In genomic region chr19:17149393-17150135, GRCh38 we compare ENCODE assay signal across 31 cellular contexts.
DNase-seq lines count a peak whose midpoint lies in the region; ATAC-seq and TF ChIP-seq lines count a peak whose summit lies in the region.
"Had no signal": no experiment of that assay in that cellular context is flagged by ENCODE, and none has a peak within 500 bp of the region (broad histone marks: within the 10 kb centered on the region; RNA-seq: fewer than 3 reads in every experiment).

No MANE protein-coding gene starts in this region.

- H3K4me3 Mint-ChIP-seq in activated T-cell treated with anti-CD3 and anti-CD28 coated beads, Interleukin-2, amount 50 U/mL, for 24 hours = no peak overlapping the region
- H3K4me3 Mint-ChIP-seq: activated T-helper 17 cell treated with anti-CD3 and anti-CD28 coated beads, Interleukin-2, amount 50 U/mL, for 72 hours; CD4-positive, CD25-positive, alpha-beta regulatory T cell; immature natural killer cell; stimulated activated naive CD8-positive, alpha-beta T cell treated with anti-CD3 and anti-CD28 coated beads, Interleukin-15, Interleukin-2, amounts not matched to agents 100 ng/mL and 50 ng/mL, for 24 hours had no signal

- TF ChIP-seq CTCF in colonic mucosa (IDR thresholded peaks at IDR 0.05) = no peak

- no peaks in the 10 kb centered on the region for H3K27me3 Mint-ChIP-seq in activated T-cell treated with anti-CD3 and anti-CD28 coated beads, Interleukin-2, amount 50 U/mL, for 24 hours
- H3K27me3 Mint-ChIP-seq: activated T-helper 17 cell treated with anti-CD3 and anti-CD28 coated beads, Interleukin-2, amount 50 U/mL, for 72 hours; CD4-positive, CD25-positive, alpha-beta regulatory T cell; stimulated activated naive CD8-positive, alpha-beta T cell treated with anti-CD3 and anti-CD28 coated beads, Interleukin-15, Interleukin-2, amounts not matched to agents 100 ng/mL and 50 ng/mL, for 24 hours had no signal

- no peaks in the 10 kb centered on the region for H3K4me1 Mint-ChIP-seq in activated T-cell treated with anti-CD3 and anti-CD28 coated beads, Interleukin-2, amount 50 U/mL, for 24 hours (ENCODE audit: low read depth)
- H3K4me1 Mint-ChIP-seq: activated T-helper 17 cell treated with anti-CD3 and anti-CD28 coated beads, Interleukin-2, amount 50 U/mL, for 72 hours; immature natural killer cell had no signal

- no peaks in the 10 kb centered on the region for H3K9me3 ChIP-seq in colonic mucosa
- H3K9me3 ChIP-seq in trophoblast cell (ENCODE audit: insufficient read depth, low read depth, low read length) = peaks cover 2% of the 10 kb centered on the region
- H3K9me3 ChIP-seq: esophagus squamous epithelium, psoas muscle, SJCRH30, thoracic aorta had no signal

- H2BK12ac ChIP-seq in trophoblast cell (ENCODE audit: low read length) = peak overlapping the region; percentile 15

- no peak overlapping the region for H4K12ac ChIP-seq in trophoblast cell (ENCODE audit: low read depth, low read length)

- H2BK5ac ChIP-seq in trophoblast cell (ENCODE audit: low read depth, low read length, poor library complexity) = peak overlapping the region; percentile 33

- no peak overlapping the region for H3K14ac ChIP-seq in trophoblast cell (ENCODE audit: low read length)

- H3K36me3 ChIP-seq in colonic mucosa (peaks cover 11% of the 10 kb centered on the region), trophoblast cell (ENCODE audit: control insufficient read depth in 1 of 2, insufficient read depth in 2 of 2, low read length in 2 of 2) (peaks cover 23 to 47% of the 10 kb centered on the region in 2 experiments)

- H2BK120ac ChIP-seq in trophoblast cell (ENCODE audit: insufficient read depth, low read length, poor library complexity) = peak overlapping the region; percentile 5

- H3K27ac Mint-ChIP-seq in activated T-cell treated with anti-CD3 and anti-CD28 coated beads, Interleukin-2, amount 50 U/mL, for 24 hours = peak overlapping the region; percentile 40
- H3K27ac Mint-ChIP-seq: activated T-helper 17 cell treated with anti-CD3 and anti-CD28 coated beads, Interleukin-2, amount 50 U/mL, for 72 hours; immature natural killer cell; stimulated activated naive CD8-positive, alpha-beta T cell treated with anti-CD3 and anti-CD28 coated beads, Interleukin-15, Interleukin-2, amounts not matched to agents 100 ng/mL and 50 ng/mL, for 24 hours had no signal

- H3K4me3 ChIP-seq in colonic mucosa (no peak overlapping the region), trophoblast cell (ENCODE audit: low read depth, low read length) (peak overlapping the region; percentile 33)
- H3K4me3 ChIP-seq: cardiac muscle cell, esophagus squamous epithelium, GM12878, psoas muscle, SJCRH30, thoracic aorta had no signal

- H3K23ac ChIP-seq in trophoblast cell (ENCODE audit: low read length) = no peak overlapping the region

- H3K79me1 ChIP-seq in trophoblast cell (ENCODE audit: low read length) = peaks cover 8% of the 10 kb centered on the region

- intact Hi-C loops in colonic mucosa (cut with DNase I) = no loop called here

- H4K91ac ChIP-seq in trophoblast cell (ENCODE audit: low read depth, low read length) = peak overlapping the region; percentile 53

- peaks cover 60% of the 10 kb centered on the region for H3K36me3 Mint-ChIP-seq in activated T-cell treated with anti-CD3 and anti-CD28 coated beads, Interleukin-2, amount 50 U/mL, for 24 hours (ENCODE audit: low read depth)

- no peaks in the 10 kb centered on the region for H3K9me3 Mint-ChIP-seq in activated T-cell treated with anti-CD3 and anti-CD28 coated beads, Interleukin-2, amount 50 U/mL, for 24 hours
- H3K9me3 Mint-ChIP-seq: activated T-helper 17 cell treated with anti-CD3 and anti-CD28 coated beads, Interleukin-2, amount 50 U/mL, for 72 hours; CD4-positive, CD25-positive, alpha-beta regulatory T cell; immature natural killer cell; stimulated activated naive CD8-positive, alpha-beta T cell treated with anti-CD3 and anti-CD28 coated beads, Interleukin-15, Interleukin-2, amounts not matched to agents 100 ng/mL and 50 ng/mL, for 24 hours had no signal

- peaks cover 2% of the 10 kb centered on the region for H3K79me2 ChIP-seq in trophoblast cell (ENCODE audit: control insufficient read depth, insufficient read depth, low read length, poor library complexity)

- H3K18ac ChIP-seq in trophoblast cell (ENCODE audit: low read length) = no peak overlapping the region

- H3K9ac ChIP-seq in colonic mucosa (ENCODE audit: low read depth in 2 of 2, low read length in 2 of 2) (no peak overlapping the region), trophoblast cell (ENCODE audit: low read length) (no peak overlapping the region)

- peak; percentile 34 for ATAC-seq in left lobe of liver
- ATAC-seq: activated CD4-positive, CD25-positive, alpha-beta regulatory T cell treated with anti-CD3 and anti-CD28 coated beads, Interleukin-2, amount 50 U/mL, for 24 hours; activated T-helper 17 cell treated with anti-CD3 and anti-CD28 coated beads, Interleukin-2, amount 50 U/mL, for 72 hours; GM12878; Panc1; psoas muscle had no signal

- no peak overlapping the region for H3K4ac ChIP-seq in trophoblast cell (ENCODE audit: low read depth, low read length)

- DNase-seq in activated T-cell treated with anti-CD3 and anti-CD28 coated beads, Interleukin-2, amount 50 U/mL, for 24 hours = no peak
- DNase-seq in activated T-cell treated with anti-CD3 and anti-CD28 coated beads for 4 hours (no peak), colonic mucosa (peak; percentile 32), left lobe of liver (ENCODE audit: low spot score) (no peak), trophoblast cell (peak in 1 of 2 donors; percentile 73), nucleus accumbens (lab: John Stamatoyannopoulos, UW) (no peak), amniotic stem cell (lab: John Stamatoyannopoulos, UW) (no peak), T-helper 1 cell (no peak)
- DNase-seq: activated CD4-positive, alpha-beta T cell treated with anti-CD3 and anti-CD28 coated beads, Interleukin-2, amount 50 U/mL, for 48 hours; activated CD8-positive, alpha-beta memory T cell treated with anti-CD3 and anti-CD28 coated beads, Interleukin-2, amount 50 U/mL, for 4 hours; activated naive CD4-positive, alpha-beta T cell treated with anti-CD3 and anti-CD28 coated beads, Interleukin-2, amount 50 U/mL, for 16 hours; aorta; CD4-positive, CD25-positive, alpha-beta regulatory T cell; dermis blood vessel endothelial cell; esophagus squamous epithelium; GOT3; hippocampal formation; immature natural killer cell; NCI-H1048; NCI-H1694 treated with DMSO at 0.1 percent for 48 hours; NCI-H526 treated with DMSO at 0.1 percent for 48 hours; psoas muscle; SJCRH30 had no signal

- H3K27ac ChIP-seq in colonic mucosa = no peak overlapping the region
- H3K27ac ChIP-seq in trophoblast cell (ENCODE audit: low read depth, low read length) = peak overlapping the region; percentile 3
- H3K27ac ChIP-seq: 22Rv1, cardiac muscle cell, esophagus squamous epithelium, psoas muscle, SJCRH30, thoracic aorta had no signal

- no peak overlapping the region for H4K8ac ChIP-seq in trophoblast cell (ENCODE audit: low read depth, low read length)

- no CpG with 5 or more reads among the region's 13 CpGs for WGBS in trophoblast cell (ENCODE audit: extremely low coverage, insufficient coverage, insufficient read length)

- H2AFZ ChIP-seq in trophoblast cell (ENCODE audit: insufficient read depth, low read length, poor library complexity) = no peak overlapping the region

- no peak overlapping the region for H3K4me2 ChIP-seq in trophoblast cell (ENCODE audit: low read length)

- H2AK5ac ChIP-seq in trophoblast cell (ENCODE audit: low read length) = no peak overlapping the region

- H3K27me3 ChIP-seq in colonic mucosa (no peaks in the 10 kb centered on the region), trophoblast cell (ENCODE audit: insufficient read depth, low read length) (no peaks in the 10 kb centered on the region)
- H3K27me3 ChIP-seq: cardiac muscle cell, esophagus squamous epithelium, SJCRH30 had no signal

- H3K4me1 ChIP-seq in colonic mucosa = no peaks in the 10 kb centered on the region
- H3K4me1 ChIP-seq in trophoblast cell (ENCODE audit: control insufficient read depth in 1 of 2, insufficient read depth in 2 of 2, low read length in 2 of 2) = peaks cover 6 to 10% of the 10 kb centered on the region in 2 experiments
- H3K4me1 ChIP-seq: esophagus squamous epithelium, psoas muscle, SJCRH30 had no signal
